8 cellular contexts compared by ENCODE assay signal in the genomic region with DNA sequence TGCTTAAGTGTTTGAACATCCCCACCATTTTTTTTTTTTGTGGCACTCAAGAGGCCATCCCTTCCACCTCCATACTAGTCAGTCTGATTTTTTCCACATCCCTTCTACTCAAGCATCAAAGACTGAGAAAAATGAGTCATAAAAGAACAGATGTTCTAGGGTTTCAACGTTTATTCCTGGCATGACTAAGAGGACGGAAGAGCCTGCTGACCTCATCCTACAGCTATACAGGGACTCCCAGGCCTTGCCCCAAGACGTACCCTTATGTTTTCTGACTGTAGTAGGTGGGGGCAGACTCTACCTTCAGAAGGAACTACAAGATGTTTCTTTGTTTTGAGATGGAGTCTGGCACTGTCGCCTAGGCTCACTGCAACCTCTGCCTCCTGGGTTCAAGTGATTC. TPM values are rescaled to one million over a fixed set of nuclear protein-coding genes. Genes with fewer than 3 reads are reported as not detected.
DNase-seq lines count a peak whose midpoint lies in the region; ATAC-seq lines count a peak whose summit lies in the region.

No MANE protein-coding gene starts in this region.

- H3K4me3 Mint-ChIP-seq in activated T-helper 2 cell treated with anti-CD3 and anti-CD28 coated beads, Interferon-gamma antibody, Interleukin-2, Interleukin-4, amounts not matched to agents 10 μg/mL and 5 μg/mL and 100 μg/mL, durations not matched to agents 14 hours and 24 hours and 36 hours (ENCODE audit: low read depth) = no peak overlapping the region

- ATAC-seq in HG03039 (IDR thresholded peaks at IDR 0.05; ENCODE audit: unreplicated experiment) = no peak
- ATAC-seq in GM19463 (IDR thresholded peaks at IDR 0.05; ENCODE audit: unreplicated experiment) = no peak

- H3K4me1 Mint-ChIP-seq in activated T-helper 2 cell treated with anti-CD3 and anti-CD28 coated beads, Interferon-gamma antibody, Interleukin-2, Interleukin-4, amounts not matched to agents 10 μg/mL and 5 μg/mL and 100 μg/mL, durations not matched to agents 14 hours and 24 hours and 36 hours (ENCODE audit: low read depth) = peaks cover 40% of the 10 kb centered on the region

- H3K27ac Mint-ChIP-seq in activated T-helper 2 cell treated with anti-CD3 and anti-CD28 coated beads, Interferon-gamma antibody, Interleukin-2, Interleukin-4, amounts not matched to agents 10 μg/mL and 5 μg/mL and 100 μg/mL, durations not matched to agents 14 hours and 24 hours and 36 hours = peak overlapping the region; percentile 48

- peaks cover 7% of the 10 kb centered on the region for H3K36me3 Mint-ChIP-seq in activated T-helper 2 cell treated with anti-CD3 and anti-CD28 coated beads, Interferon-gamma antibody, Interleukin-2, Interleukin-4, amounts not matched to agents 10 μg/mL and 5 μg/mL and 100 μg/mL, durations not matched to agents 14 hours and 24 hours and 36 hours (ENCODE audit: low read depth)

- peaks cover 4% of the 10 kb centered on the region for H3K9me3 Mint-ChIP-seq in activated T-helper 2 cell treated with anti-CD3 and anti-CD28 coated beads, Interferon-gamma antibody, Interleukin-2, Interleukin-4, amounts not matched to agents 10 μg/mL and 5 μg/mL and 100 μg/mL, durations not matched to agents 14 hours and 24 hours and 36 hours

- intact Hi-C loops in activated T-helper 2 cell treated with anti-CD3 and anti-CD28 coated beads, Interferon-gamma antibody, Interleukin-2, Interleukin-4, amounts not matched to agents 10 μg/mL and 5 μg/mL and 100 μg/mL, durations not matched to agents 14 hours and 24 hours and 36 hours (cut with micrococcal nuclease) = loop anchor here (1.0 to 5.0 kb wide), 4 partner anchors 61 to 782 kb away; partner anchors contain the start of genes GANC, TMEM87A and VPS39

- peak; percentile 98 for DNase-seq in ELR (ENCODE audit: low read depth)
- DNase-seq in HS-27A (ENCODE audit: low read depth) = peak; percentile 78
- peak; percentile 39 for DNase-seq in activated T-helper 2 cell treated with anti-CD3 and anti-CD28 coated beads, Interferon-gamma antibody, Interleukin-2, Interleukin-4, amounts not matched to agents 10 μg/mL and 5 μg/mL and 100 μg/mL, durations not matched to agents 14 hours and 24 hours and 36 hours (ENCODE audit: low spot score)
- DNase-seq in non-pigmented ciliary epithelial cell (ENCODE audit: low read depth) = peak; percentile 93
- DNase-seq in ecto neural progenitor cell (ENCODE audit: low spot score) = no peak
- no peak for DNase-seq in DMS153 treated with DMSO at 0.1 percent for 48 hours (lab: John Stamatoyannopoulos, UW; ENCODE audit: unreplicated experiment)

- peaks cover 4% of the 10 kb centered on the region for H3K27me3 Mint-ChIP-seq in activated T-helper 2 cell treated with anti-CD3 and anti-CD28 coated beads, Interferon-gamma antibody, Interleukin-2, Interleukin-4, amounts not matched to agents 10 μg/mL and 5 μg/mL and 100 μg/mL, durations not matched to agents 14 hours and 24 hours and 36 hours (ENCODE audit: low read depth)

RNA-seq across cellular contexts. Expression of gene ITPKA, which starts 3.3 kb away (rescaled TPM):
- total RNA-seq in activated T-helper 2 cell treated with anti-CD3 and anti-CD28 coated beads, Interferon-gamma antibody, Interleukin-2, Interleukin-4, amounts not matched to agents 10 μg/mL and 5 μg/mL and 100 μg/mL, durations not matched to agents 14 hours and 24 hours and 36 hours = 4.7 and 5.7 TPM in 2 replicates

RNA-seq across cellular contexts. Expression of gene LTK, which starts 23.3 kb away (rescaled TPM):
- 0.18 and 0.25 TPM in 2 replicates for total RNA-seq in activated T-helper 2 cell treated with anti-CD3 and anti-CD28 coated beads, Interferon-gamma antibody, Interleukin-2, Interleukin-4, amounts not matched to agents 10 μg/mL and 5 μg/mL and 100 μg/mL, durations not matched to agents 14 hours and 24 hours and 36 hours

RNA-seq across cellular contexts. Expression of gene RPAP1, which starts 53.7 kb away (rescaled TPM):
- 60.1 and 66.6 TPM in 2 replicates for total RNA-seq in activated T-helper 2 cell treated with anti-CD3 and anti-CD28 coated beads, Interferon-gamma antibody, Interleukin-2, Interleukin-4, amounts not matched to agents 10 μg/mL and 5 μg/mL and 100 μg/mL, durations not matched to agents 14 hours and 24 hours and 36 hours

Comparison
In these comparisons a context has a peak if more than half of its experiments do, and no peak if none do; other contexts are left out.
1. DNase-seq: peak in ELR (single experiment), HS-27A (single experiment), activated T-helper 2 cell treated with anti-CD3 and anti-CD28 coated beads, Interferon-gamma antibody, Interleukin-2, Interleukin-4, amounts not matched to agents 10 μg/mL and 5 μg/mL and 100 μg/mL, durations not matched to agents 14 hours and 24 hours and 36 hours (single experiment) and non-pigmented ciliary epithelial cell (single experiment); none in ecto neural progenitor cell (single experiment) and DMS153 treated with DMSO at 0.1 percent for 48 hours (single experiment).